In the genomic region with DNA sequence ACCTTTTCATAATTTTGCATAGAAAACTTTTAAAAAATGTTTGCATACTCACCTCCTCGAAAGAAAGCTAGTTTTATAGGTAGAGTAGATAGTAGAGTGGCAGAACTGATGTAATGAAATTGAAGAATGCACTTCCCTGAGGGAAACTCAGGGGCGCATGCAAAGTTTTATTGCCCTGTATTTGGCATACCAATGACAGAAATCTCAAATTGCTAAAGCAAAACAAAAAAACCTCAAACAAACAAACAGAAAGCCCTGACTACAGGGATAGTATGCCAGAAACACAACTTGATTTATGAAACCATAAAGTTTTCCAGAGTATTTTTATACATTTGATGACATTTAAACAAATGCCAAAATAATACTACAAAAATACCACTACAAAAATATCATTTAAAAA, we compare ENCODE assay signal across 18 cellular contexts.
A peak's percentile ranks its signal among the peaks of the same experiment; 100 is the strongest.
DNase-seq lines count a peak whose midpoint lies in the region; TF ChIP-seq lines count a peak whose summit lies in the region.
"Had no signal": no experiment of that assay in that cellular context is flagged by ENCODE, and none has a peak within 500 bp of the region (broad histone marks: within the 10 kb centered on the region; RNA-seq: fewer than 3 reads in every experiment).

No MANE protein-coding gene starts in this region.

- no peaks in the 10 kb centered on the region for H3K79me2 ChIP-seq in ACC112 (ENCODE audit: control insufficient read depth, insufficient read depth, low read length, unreplicated experiment)

- H3K27me3 Mint-ChIP-seq in nephron (ENCODE audit: low read depth): no peaks in the 10 kb centered on the region
- H3K27me3 Mint-ChIP-seq: activated CD4-positive, alpha-beta T cell treated with anti-CD3 and anti-CD28 coated beads, Interleukin-2, amount 10 ng/mL, durations not matched to agents 24 days and 14 days had no signal

- no peaks in the 10 kb centered on the region for H3K9me3 Mint-ChIP-seq in nephron
- H3K9me3 Mint-ChIP-seq: activated CD4-positive, alpha-beta T cell treated with anti-CD3 and anti-CD28 coated beads, Interleukin-2, amount 10 ng/mL, durations not matched to agents 24 days and 14 days; naive thymus-derived CD8-positive, alpha-beta T cell; T-helper 1 cell treated with Interleukin-12 subunit alpha and Interleukin-12 subunit beta and Interleukin-4 antibody, amounts not matched to agents 30 μg/mL and 1 μg/mL, for 36 hours had no signal

- peak overlapping the region; percentile 71 to 83 (median 78) for H3K4me3 Mint-ChIP-seq in nephron
- H3K4me3 Mint-ChIP-seq: activated CD4-positive, alpha-beta T cell treated with anti-CD3 and anti-CD28 coated beads, Interleukin-2, amount 10 ng/mL, durations not matched to agents 24 days and 14 days; activated T-helper 17 cell treated with anti-CD3 and anti-CD28 coated beads, Interleukin-2, amount 50 U/mL, for 72 hours; immature natural killer cell; naive thymus-derived CD8-positive, alpha-beta T cell; T-helper 1 cell treated with Interleukin-12 subunit alpha and Interleukin-12 subunit beta and Interleukin-4 antibody, amounts not matched to agents 30 μg/mL and 1 μg/mL, for 36 hours had no signal

- peak overlapping the region; percentile 41 to 53 (median 44) for H3K27ac Mint-ChIP-seq in nephron
- H3K27ac Mint-ChIP-seq: activated CD4-positive, alpha-beta T cell treated with anti-CD3 and anti-CD28 coated beads, Interleukin-2, amount 10 ng/mL, durations not matched to agents 24 days and 14 days; activated T-helper 17 cell treated with anti-CD3 and anti-CD28 coated beads, Interleukin-2, amount 50 U/mL, for 72 hours; immature natural killer cell; naive thymus-derived CD8-positive, alpha-beta T cell; T-helper 1 cell treated with Interleukin-12 subunit alpha and Interleukin-12 subunit beta and Interleukin-4 antibody, amounts not matched to agents 30 μg/mL and 1 μg/mL, for 36 hours had no signal

- H3K4me1 ChIP-seq in ACC112 (ENCODE audit: control insufficient read depth, insufficient read depth, low read length, unreplicated experiment): peaks cover 36% of the 10 kb centered on the region
- H3K4me1 ChIP-seq: Peyer's patch had no signal

- no peaks in the 10 kb centered on the region for H3K36me3 Mint-ChIP-seq in nephron (ENCODE audit: low read depth)
- H3K36me3 Mint-ChIP-seq: immature natural killer cell; naive thymus-derived CD8-positive, alpha-beta T cell had no signal

- H3K4me1 Mint-ChIP-seq in nephron: peaks cover 30% of the 10 kb centered on the region
- H3K4me1 Mint-ChIP-seq: activated CD4-positive, alpha-beta T cell treated with anti-CD3 and anti-CD28 coated beads, Interleukin-2, amount 10 ng/mL, durations not matched to agents 24 days and 14 days; activated T-helper 17 cell treated with anti-CD3 and anti-CD28 coated beads, Interleukin-2, amount 50 U/mL, for 72 hours; immature natural killer cell; naive thymus-derived CD8-positive, alpha-beta T cell had no signal

- no peaks in the 10 kb centered on the region for H3K27me3 ChIP-seq in ACC112 (ENCODE audit: insufficient read depth, low read length)
- H3K27me3 ChIP-seq: brain microvascular endothelial cell, Peyer's patch had no signal

- peak overlapping the region; percentile 33 for H3K4me3 ChIP-seq in ACC112 (ENCODE audit: low read depth, low read length)

- TF ChIP-seq CTCF in nephron (IDR thresholded peaks at IDR 0.05; ENCODE audit: unreplicated experiment in 3 of 3): no peak

- H3K36me3 ChIP-seq in ACC112 (ENCODE audit: insufficient read depth, low read length): no peaks in the 10 kb centered on the region
- H3K36me3 ChIP-seq: brain microvascular endothelial cell, Peyer's patch had no signal

- DNase-seq in NCI-H69 (lab: John Stamatoyannopoulos, UW) (peak; percentile 78), epithelial cell of prostate (ENCODE audit: low read depth, low spot score) (no peak), 8988T (no peak), NCI-H2196 (lab: John Stamatoyannopoulos, UW; ENCODE audit: unreplicated experiment) (no peak), RKO (ENCODE audit: low spot score) (no peak)
- no peak for DNase-seq in NK-92 treated with Interleukin-12 subunit alpha and Interleukin-12 subunit beta, amount 100 ng/mL, for 24 hours (lab: John Stamatoyannopoulos, UW)
- DNase-seq: activated CD4-positive, alpha-beta T cell treated with anti-CD3 and anti-CD28 coated beads, Interleukin-2, amount 10 ng/mL, durations not matched to agents 24 days and 14 days; brain microvascular endothelial cell; DMS153; erythroblast; immature natural killer cell; MM.1S; naive thymus-derived CD8-positive, alpha-beta T cell; Peyer's patch had no signal

- no peak overlapping the region for H2AFZ ChIP-seq in ACC112 (ENCODE audit: low read length, unreplicated experiment)

- H3K27ac ChIP-seq in ACC112 (ENCODE audit: low read depth, low read length) (no peak overlapping the region), epithelial cell of prostate (peak overlapping the region; percentile 73)
